In genomic region chr6:85405175-85405852, GRCh38 we compare ENCODE assay signal across 1 cellular context.
TF ChIP-seq lines count a peak whose summit lies in the region.

No MANE protein-coding gene starts in this region.

TF ChIP-seq in HepG2, 621 proteins besides CTCF, POLR2A, EP300 and RAD21 (continued from another document and continues in another):
- no peak for TF ChIP-seq KDM3A (CRISPR knock-in tag; IDR thresholded peaks at IDR 0.05; ENCODE audit: low read depth)
- no peak for TF ChIP-seq SNAPC4 (CRISPR knock-in tag; IDR thresholded peaks at IDR 0.05)
- TF ChIP-seq ZNF33B (CRISPR knock-in tag; IDR thresholded peaks at IDR 0.05) = no peak
- TF ChIP-seq ARID3A (IDR thresholded peaks at IDR 0.05; ENCODE audit: low read depth, low read length) = peak; percentile 96
- TF ChIP-seq FOXO1 (CRISPR knock-in tag; IDR thresholded peaks at IDR 0.05) = peak; percentile 57; the same call in 1 of the 2 replicates
- TF ChIP-seq ZFX (CRISPR knock-in tag; IDR thresholded peaks at IDR 0.05; ENCODE audit: low read depth) = peak; percentile 37; the same call in 1 of the 2 replicates
- TF ChIP-seq ZNF879 (CRISPR knock-in tag; IDR thresholded peaks at IDR 0.05) = no peak
- no peak for TF ChIP-seq GABPA (IDR thresholded peaks at IDR 0.05; ENCODE audit: low read depth, low read length)
- TF ChIP-seq GABPA (CRISPR knock-in tag; IDR thresholded peaks at IDR 0.05; ENCODE audit: low read depth) = peak; percentile 41
- TF ChIP-seq KDM5A (IDR thresholded peaks at IDR 0.05; ENCODE audit: borderline replicate concordance, low read length) = no peak
- no peak for TF ChIP-seq PRMT3 (CRISPR knock-in tag; IDR thresholded peaks at IDR 0.05; ENCODE audit: borderline replicate concordance, low read depth)
- no peak for TF ChIP-seq EZH2 (conservative IDR thresholded peaks at IDR 0.05; ENCODE audit: low read depth, low read length)
- TF ChIP-seq RXRB (CRISPR knock-in tag; IDR thresholded peaks at IDR 0.05; ENCODE audit: borderline replicate concordance) = peak; percentile 91
- TF ChIP-seq TEAD3 (CRISPR knock-in tag; optimal IDR thresholded peaks at IDR 0.05; ENCODE audit: borderline replicate concordance) = peak; percentile 30
- no peak for TF ChIP-seq TRIM22 (IDR thresholded peaks at IDR 0.05)
- TF ChIP-seq HNRNPLL (IDR thresholded peaks at IDR 0.05; ENCODE audit: low read depth, low read length, poor library complexity, severe bottlenecking) = no peak
- TF ChIP-seq HNRNPUL1 (IDR thresholded peaks at IDR 0.05; ENCODE audit: low read depth, low read length) = peak; percentile 96
- TF ChIP-seq ZNF670 (CRISPR knock-in tag; IDR thresholded peaks at IDR 0.05; ENCODE audit: borderline replicate concordance) = no peak
- TF ChIP-seq NKX3-1 (CRISPR knock-in tag; IDR thresholded peaks at IDR 0.05) = no peak; the same call in 1 of the 2 replicates
- TF ChIP-seq TFDP1 (CRISPR knock-in tag; IDR thresholded peaks at IDR 0.05; ENCODE audit: borderline replicate concordance) = no peak
- TF ChIP-seq ZNF773 (CRISPR knock-in tag; IDR thresholded peaks at IDR 0.05; ENCODE audit: borderline replicate concordance) = no peak
- TF ChIP-seq YEATS2 (CRISPR knock-in tag; IDR thresholded peaks at IDR 0.05; ENCODE audit: borderline replicate concordance) = no peak
- no peak for TF ChIP-seq ZNF775 (CRISPR knock-in tag; IDR thresholded peaks at IDR 0.05; ENCODE audit: borderline replicate concordance)
- no peak for TF ChIP-seq SAFB2 (CRISPR knock-in tag; IDR thresholded peaks at IDR 0.05; ENCODE audit: borderline replicate concordance, low read depth)
- no peak; the same call in none of the 2 replicates for TF ChIP-seq ZNF263 (CRISPR knock-in tag; IDR thresholded peaks at IDR 0.05)
- TF ChIP-seq TP53 (CRISPR knock-in tag; conservative IDR thresholded peaks at IDR 0.05) = no peak
- TF ChIP-seq ZNF776 (CRISPR knock-in tag; IDR thresholded peaks at IDR 0.05) = no peak
- peak; percentile 88 for TF ChIP-seq PHF21A (CRISPR knock-in tag; IDR thresholded peaks at IDR 0.05)
- TF ChIP-seq HMG20A (CRISPR knock-in tag; IDR thresholded peaks at IDR 0.05; ENCODE audit: borderline replicate concordance) = peak; percentile 78
- no peak for TF ChIP-seq ZNF619 (CRISPR knock-in tag; IDR thresholded peaks at IDR 0.05)
- TF ChIP-seq PHB2 (IDR thresholded peaks at IDR 0.05; ENCODE audit: partially characterized antibody) = no peak
- no peak for TF ChIP-seq ZNF484 (CRISPR knock-in tag; IDR thresholded peaks at IDR 0.05; ENCODE audit: borderline replicate concordance, low read depth)
- TF ChIP-seq ZNF552 (CRISPR knock-in tag; IDR thresholded peaks at IDR 0.05; ENCODE audit: borderline replicate concordance) = no peak
- no peak for TF ChIP-seq SMYD3 (CRISPR knock-in tag; IDR thresholded peaks at IDR 0.05)
- TF ChIP-seq ATF2 (CRISPR knock-in tag; IDR thresholded peaks at IDR 0.05) = peak; percentile 19; the same call in 1 of the 2 replicates
- TF ChIP-seq AHR (CRISPR knock-in tag; IDR thresholded peaks at IDR 0.05) = no peak; the same call in 1 of the 2 replicates
- no peak for TF ChIP-seq ZNF572 (CRISPR knock-in tag; IDR thresholded peaks at IDR 0.05)
- TF ChIP-seq ISX (CRISPR knock-in tag; conservative IDR thresholded peaks at IDR 0.05) = no peak
- TF ChIP-seq THRA (CRISPR knock-in tag; IDR thresholded peaks at IDR 0.05; ENCODE audit: borderline replicate concordance) = no peak; the same call in 1 of the 2 replicates
- no peak for TF ChIP-seq ZNF253 (CRISPR knock-in tag; IDR thresholded peaks at IDR 0.05; ENCODE audit: borderline replicate concordance)
- TF ChIP-seq HDAC2 (CRISPR knock-in tag; IDR thresholded peaks at IDR 0.05) = peak; percentile 57; the same call in 1 of the 2 replicates
- no peak for TF ChIP-seq ZNF550 (CRISPR knock-in tag; IDR thresholded peaks at IDR 0.05; ENCODE audit: borderline replicate concordance)
- TF ChIP-seq ATF5 (CRISPR knock-in tag; IDR thresholded peaks at IDR 0.05; ENCODE audit: low read depth) = no peak
- TF ChIP-seq TEAD2 (CRISPR knock-in tag; IDR thresholded peaks at IDR 0.05) = no peak
- peak; percentile 94 for TF ChIP-seq PPARG (CRISPR knock-in tag; conservative IDR thresholded peaks at IDR 0.05)
- 0 out of 2 replicates have a peak, but pooled peaks have one; percentile 33 for TF ChIP-seq ZNF274 (CRISPR knock-in tag; IDR thresholded peaks at IDR 0.05)
- no peak for TF ChIP-seq PAWR (CRISPR knock-in tag; IDR thresholded peaks at IDR 0.05; ENCODE audit: borderline replicate concordance)
- peak; percentile 81 for TF ChIP-seq GATAD2A (CRISPR knock-in tag; IDR thresholded peaks at IDR 0.05)
- TF ChIP-seq CHD2 (IDR thresholded peaks at IDR 0.05; ENCODE audit: low read depth, low read length) = no peak
- no peak for TF ChIP-seq DNMT1 (CRISPR knock-in tag; IDR thresholded peaks at IDR 0.05)
- peak; percentile 73; the same call in 1 of the 2 replicates for TF ChIP-seq TBX2 (CRISPR knock-in tag; IDR thresholded peaks at IDR 0.05; ENCODE audit: borderline replicate concordance)
- TF ChIP-seq ATAD3A (CRISPR knock-in tag; IDR thresholded peaks at IDR 0.05) = no peak
- TF ChIP-seq SOX13 (IDR thresholded peaks at IDR 0.05) = peak; percentile 89
- TF ChIP-seq SOX13 (CRISPR knock-in tag; conservative IDR thresholded peaks at IDR 0.05 in 1 of 2, IDR thresholded peaks at IDR 0.05 in 1 of 2) = peak in 1 of 2 experiments; percentile 98; a peak in 2 of 4 replicates
- no peak for TF ChIP-seq ZFP82 (CRISPR knock-in tag; IDR thresholded peaks at IDR 0.05; ENCODE audit: borderline replicate concordance)
- TF ChIP-seq POGZ (CRISPR knock-in tag; IDR thresholded peaks at IDR 0.05) = peak; percentile 56; the same call in 1 of the 2 replicates
- TF ChIP-seq ARHGAP35 (CRISPR knock-in tag; IDR thresholded peaks at IDR 0.05; ENCODE audit: borderline replicate concordance) = no peak
- TF ChIP-seq ETV5 (CRISPR knock-in tag; IDR thresholded peaks at IDR 0.05; ENCODE audit: borderline replicate concordance) = peak; percentile 42; the same call in 1 of the 2 replicates
- no peak for TF ChIP-seq ZNF772 (CRISPR knock-in tag; IDR thresholded peaks at IDR 0.05)
- TF ChIP-seq MAFK (conservative IDR thresholded peaks at IDR 0.05 in 1 of 2, IDR thresholded peaks at IDR 0.05 in 1 of 2; ENCODE audit: low read length in 2 of 2) = no peak
- peak; percentile 26; the same call in 1 of the 2 replicates for TF ChIP-seq ZNF12 (CRISPR knock-in tag; IDR thresholded peaks at IDR 0.05)
- no peak for TF ChIP-seq FOXC1 (CRISPR knock-in tag; IDR thresholded peaks at IDR 0.05; ENCODE audit: borderline replicate concordance)
- no peak; the same call in 1 of the 2 replicates for TF ChIP-seq GATAD1 (CRISPR knock-in tag; IDR thresholded peaks at IDR 0.05)
- TF ChIP-seq NR2F6 (IDR thresholded peaks at IDR 0.05) = peak; percentile 85
- TF ChIP-seq NR2F6 (CRISPR knock-in tag; IDR thresholded peaks at IDR 0.05) = peak; percentile 41
- peak; percentile 82 for TF ChIP-seq TCF7 (IDR thresholded peaks at IDR 0.05; ENCODE audit: low read depth)
